In the genomic region with DNA sequence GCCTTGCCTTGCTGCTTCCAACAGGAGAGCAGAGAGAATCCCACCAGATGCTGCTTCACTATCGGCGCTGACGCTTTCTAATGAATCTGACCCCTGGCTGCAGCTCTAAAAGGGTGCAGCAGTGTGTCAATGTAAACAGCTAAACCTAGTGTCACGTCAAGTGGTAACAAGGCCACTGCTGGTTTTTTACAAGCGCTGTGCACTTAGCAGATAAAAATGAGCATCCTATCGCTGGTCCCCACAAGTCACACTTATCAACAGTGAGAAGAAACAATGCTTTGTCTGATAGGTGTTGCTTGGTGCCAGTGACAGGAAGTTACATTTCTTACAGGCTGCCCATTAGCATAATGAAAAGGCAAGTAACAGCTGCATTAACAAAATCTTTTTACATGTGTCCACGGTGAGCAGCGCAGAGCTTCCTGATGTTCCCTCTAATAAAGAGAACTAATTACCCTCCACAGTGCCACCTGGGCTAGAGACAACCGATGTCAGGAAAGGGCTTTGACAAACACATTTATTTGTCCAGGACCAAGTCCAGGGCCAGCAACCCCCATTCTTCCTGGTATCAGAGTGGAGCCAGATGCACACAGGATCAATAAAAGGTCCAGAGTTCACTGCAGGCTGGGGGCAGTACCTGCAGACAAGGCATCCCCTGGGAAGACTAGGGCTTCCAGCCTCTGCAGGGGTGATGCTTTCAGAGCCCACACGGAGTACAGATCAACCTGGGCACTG, we compare ENCODE assay signal across 11 cellular contexts.
A peak's percentile ranks its signal among the peaks of the same experiment; 100 is the strongest.
DNase-seq lines count a peak whose midpoint lies in the region; ATAC-seq, FAIRE-seq and TF ChIP-seq lines count a peak whose summit lies in the region.
"Had no signal": no experiment of that assay in that cellular context is flagged by ENCODE, and none has a peak within 500 bp of the region (broad histone marks: within the 10 kb centered on the region; RNA-seq: fewer than 3 reads in every experiment).

No MANE protein-coding gene starts in this region.

- no peak for ATAC-seq in activated CD8-positive, alpha-beta T cell treated with anti-CD3 and anti-CD28 coated beads for 36 hours
- ATAC-seq in HG03565 (IDR thresholded peaks at IDR 0.05; ENCODE audit: unreplicated experiment) (no peak), HG03025 (IDR thresholded peaks at IDR 0.05; ENCODE audit: low FRiP score, unreplicated experiment) (no peak)
- ATAC-seq in naive thymus-derived CD8-positive, alpha-beta T cell = no peak
- ATAC-seq: activated T-cell treated with anti-CD3 and anti-CD28 coated beads, Interleukin-2, amount 50 U/mL, for 4 hours had no signal

- no peak for TF ChIP-seq CTCF in activated CD8-positive, alpha-beta T cell treated with anti-CD3 and anti-CD28 coated beads for 36 hours (IDR thresholded peaks at IDR 0.05)

- peak; percentile 97 for FAIRE-seq in islet of Langerhans (lab: Jason Lieb, UNC)
- FAIRE-seq: GM19239, HTR-8/SVneo had no signal

- no peaks in the 10 kb centered on the region for H3K9me3 Mint-ChIP-seq in activated CD8-positive, alpha-beta T cell treated with anti-CD3 and anti-CD28 coated beads for 36 hours
- H3K9me3 Mint-ChIP-seq in naive thymus-derived CD8-positive, alpha-beta T cell = no peaks in the 10 kb centered on the region
- H3K9me3 Mint-ChIP-seq: activated T-cell treated with anti-CD3 and anti-CD28 coated beads, Interleukin-2, amount 50 U/mL, for 4 hours had no signal

- H3K27ac Mint-ChIP-seq in activated CD8-positive, alpha-beta T cell treated with anti-CD3 and anti-CD28 coated beads for 36 hours = no peak overlapping the region
- peak overlapping the region in 1 of 10 donors; percentile 43 for H3K27ac Mint-ChIP-seq in naive thymus-derived CD8-positive, alpha-beta T cell

- H3K36me3 Mint-ChIP-seq in activated CD8-positive, alpha-beta T cell treated with anti-CD3 and anti-CD28 coated beads for 36 hours (ENCODE audit: low read depth) = no peaks in the 10 kb centered on the region
- H3K36me3 Mint-ChIP-seq in naive thymus-derived CD8-positive, alpha-beta T cell = peaks cover 0 to 2% (median 0%) of the 10 kb centered on the region in 3 donors

- CTCF ChIA-PET in activated CD8-positive, alpha-beta T cell treated with anti-CD3 and anti-CD28 coated beads for 36 hours (lab: Charles Lee) = no interaction called here

- no peaks in the 10 kb centered on the region for H3K27me3 Mint-ChIP-seq in activated CD8-positive, alpha-beta T cell treated with anti-CD3 and anti-CD28 coated beads for 36 hours
- H3K27me3 Mint-ChIP-seq in naive thymus-derived CD8-positive, alpha-beta T cell = peaks cover 0 to 2% (median 0%) of the 10 kb centered on the region in 5 donors

- H3K4me1 Mint-ChIP-seq in activated CD8-positive, alpha-beta T cell treated with anti-CD3 and anti-CD28 coated beads for 36 hours (ENCODE audit: low read depth) = no peaks in the 10 kb centered on the region
- peaks cover 0 to 15% (median 5%) of the 10 kb centered on the region in 4 donors for H3K4me1 Mint-ChIP-seq in naive thymus-derived CD8-positive, alpha-beta T cell

- intact Hi-C loops in activated CD8-positive, alpha-beta T cell treated with anti-CD3 and anti-CD28 coated beads for 36 hours (cut with micrococcal nuclease) = no loop called here

- POLR2A ChIA-PET in activated CD8-positive, alpha-beta T cell treated with anti-CD3 and anti-CD28 coated beads for 36 hours (lab: Charles Lee) = no interaction called here
- POLR2A ChIA-PET in naive thymus-derived CD8-positive, alpha-beta T cell (lab: Charles Lee) = no interaction called here

- DNase-seq in CMK (ENCODE audit: low read depth) (peak; percentile 87), NCI-H1092 (lab: John Stamatoyannopoulos, UW) (peak; percentile 93), OCI-M2 (lab: John Stamatoyannopoulos, UW; ENCODE audit: unreplicated experiment) (peak; percentile 80)
- DNase-seq in activated CD8-positive, alpha-beta T cell treated with anti-CD3 and anti-CD28 coated beads for 36 hours = no peak
- DNase-seq in naive thymus-derived CD8-positive, alpha-beta T cell = no peak
- DNase-seq: activated T-cell treated with anti-CD3 and anti-CD28 coated beads, Interleukin-2, amount 50 U/mL, for 4 hours had no signal

- no peak overlapping the region for H3K4me3 Mint-ChIP-seq in activated CD8-positive, alpha-beta T cell treated with anti-CD3 and anti-CD28 coated beads for 36 hours
- peak overlapping the region in 1 of 10 donors; percentile 13 for H3K4me3 Mint-ChIP-seq in naive thymus-derived CD8-positive, alpha-beta T cell
- H3K4me3 Mint-ChIP-seq: activated T-cell treated with anti-CD3 and anti-CD28 coated beads, Interleukin-2, amount 50 U/mL, for 4 hours had no signal

Comparison
In these comparisons a context has a peak if more than half of its experiments do, and no peak if none do; other contexts are left out.
1. DNase-seq: peak in CMK (single experiment), NCI-H1092 (single experiment) and OCI-M2 (single experiment); none in activated CD8-positive, alpha-beta T cell treated with anti-CD3 and anti-CD28 coated beads for 36 hours (single experiment) and naive thymus-derived CD8-positive, alpha-beta T cell (0 of 10).